26 cellular contexts compared by ENCODE assay signal in the genomic region with DNA sequence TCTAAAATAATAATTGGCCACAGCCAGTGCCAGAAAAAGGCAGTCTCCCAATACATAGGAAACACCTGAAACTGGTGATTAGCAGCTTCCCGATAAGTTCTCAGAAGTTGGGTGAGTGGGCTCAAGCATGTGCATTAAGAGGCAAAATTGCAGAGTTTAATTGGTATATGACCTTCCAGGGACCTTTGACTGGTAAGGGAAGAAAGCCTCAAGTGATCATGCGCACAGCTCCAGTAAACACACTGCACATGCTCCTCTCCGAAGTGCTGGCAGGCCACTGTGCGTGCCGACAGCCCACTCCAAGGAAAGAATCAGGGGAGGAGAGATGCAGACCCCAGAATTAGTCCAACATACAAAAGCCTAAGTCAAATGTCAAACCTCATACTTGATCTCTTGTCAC. TPM values are rescaled to one million over a fixed set of nuclear protein-coding genes. Genes with fewer than 3 reads are reported as not detected.
"Had no signal": no experiment of that assay in that cellular context is flagged by ENCODE, and none has a peak within 500 bp of the region (broad histone marks: within the 10 kb centered on the region; RNA-seq: fewer than 3 reads in every experiment).

No MANE protein-coding gene starts in this region.

- H3K27ac ChIP-seq: stomach, suprapubic skin, testis, thoracic aorta, thyroid gland, tibial artery, tibial nerve, transverse colon, upper lobe of left lung, upper lobe of right lung, uterus, vagina had no signal

- H3K4me3 ChIP-seq: stomach, suprapubic skin, testis, thoracic aorta, thyroid gland, tibial artery, tibial nerve, transverse colon, upper lobe of left lung, upper lobe of right lung, uterus, vagina had no signal

- H3K4me1 ChIP-seq: stomach, suprapubic skin, testis, thyroid gland, tibial artery, tibial nerve, transverse colon, upper lobe of left lung, upper lobe of right lung, uterus, vagina had no signal

- H3K9me3 ChIP-seq: stomach, suprapubic skin, testis, thoracic aorta, thyroid gland, tibial artery, tibial nerve, transverse colon, upper lobe of left lung, upper lobe of right lung, uterus, vagina had no signal

- H3K36me3 ChIP-seq: stomach, suprapubic skin, thoracic aorta, thyroid gland, tibial artery, tibial nerve, transverse colon, upper lobe of left lung, upper lobe of right lung, uterus, vagina had no signal

- H3K27me3 ChIP-seq: testis, thyroid gland, tibial artery, tibial nerve, upper lobe of left lung, uterus, vagina had no signal

- ATAC-seq: stimulated activated effector memory CD8-positive, alpha-beta T cell treated with anti-CD3 and anti-CD28 coated beads, Interleukin-12 subunit alpha, Interleukin-12 subunit beta, amount 100 ng/mL, for 72 hours; stimulated activated memory B cell treated with anti-CD40 and anti-IgM and Interleukin-4, amounts not matched to agents 10 μg/mL and 1 μg/mL and 100 μg/mL, for 72 hours; stimulated activated naive B cell treated with anti-CD40 and anti-IgM and Interleukin-4, amounts not matched to agents 10 μg/mL and 1 μg/mL and 100 μg/mL, for 72 hours; stimulated activated naive CD8-positive, alpha-beta T cell treated with anti-CD3 and anti-CD28 coated beads, Interleukin-15, amount 100 ng/mL, for 72 hours; stimulated activated naive CD8-positive, alpha-beta T cell treated with anti-CD3 and anti-CD28 coated beads, Interleukin-15, Interleukin-2, amounts not matched to agents 100 U/mL and 50 U/mL, for 24 hours; upper lobe of right lung had no signal

- DNase-seq: stimulated activated CD4-positive, alpha-beta T cell treated with anti-CD3 and anti-CD28 coated beads, Interleukin-2, amount 100 ng/mL, for 48 hours; stimulated activated CD4-positive, alpha-beta T cell treated with anti-CD3 and anti-CD28 coated beads, Interleukin-4, amount 100 ng/mL, for 1 hour; stimulated activated CD4-positive, alpha-beta T cell treated with anti-CD3 and anti-CD28 coated beads, Interleukin-4, amount 100 ng/mL, for 24 hours; stimulated activated CD4-positive, alpha-beta T cell treated with anti-CD3 and anti-CD28 coated beads, Interleukin-4, amount 100 ng/mL, for 4 hours; stimulated activated CD8-positive, alpha-beta memory T cell treated with anti-CD3 and anti-CD28 coated beads, Interleukin-4, amount 100 ng/mL, for 48 hours; stimulated activated naive B cell treated with anti-CD40 and anti-IgM and Interleukin-4, amounts not matched to agents 10 μg/mL and 1 μg/mL and 100 μg/mL, for 72 hours; stimulated activated naive CD4-positive, alpha-beta T cell; stimulated activated naive CD4-positive, alpha-beta T cell treated with Interleukin-2 at 50 U/mL for 16 hours; stimulated activated naive CD8-positive, alpha-beta T cell treated with anti-CD3 and anti-CD28 coated beads, Interleukin-15, amount 100 ng/mL, for 72 hours; stimulated activated naive CD8-positive, alpha-beta T cell treated with anti-CD3 and anti-CD28 coated beads, Interleukin-15, Interleukin-2, amounts not matched to agents 100 U/mL and 50 U/mL, for 24 hours; stomach; substantia nigra; testis; thyroid gland; tibial artery; transverse colon; upper lobe of left lung; upper lobe of right lung; uterus had no signal

RNA-seq across cellular contexts. Expression of a gene that starts 18.9 kb away (rescaled TPM):
- total RNA-seq: thoracic aorta, thyroid gland, tibial nerve, upper lobe of right lung, ureter, vagina had no signal
